In genomic region chr17:82718986-82719685, GRCh38 we compare ENCODE assay signal across 25 cellular contexts. TPM values are rescaled to one million over a fixed set of nuclear protein-coding genes. Genes with fewer than 3 reads are reported as not detected.
A peak's percentile ranks its signal among the peaks of the same experiment; 100 is the strongest.
DNase-seq lines count a peak whose midpoint lies in the region; ATAC-seq and TF ChIP-seq lines count a peak whose summit lies in the region.
"Had no signal": no experiment of that assay in that cellular context is flagged by ENCODE, and none has a peak within 500 bp of the region (broad histone marks: within the 10 kb centered on the region; RNA-seq: fewer than 3 reads in every experiment).

No MANE protein-coding gene starts in this region.

- no peak for TF ChIP-seq CTCF in CD8-positive, alpha-beta T cell (IDR thresholded peaks at IDR 0.05)
- no peak for TF ChIP-seq CTCF in endothelial cell (IDR thresholded peaks at IDR 0.05; ENCODE audit: unreplicated experiment)
- TF ChIP-seq CTCF in tibial nerve (IDR thresholded peaks at IDR 0.05), result no peak

- H3K4me3 ChIP-seq in CD8-positive, alpha-beta T cell (ENCODE audit: low read depth, low read length), result no peak overlapping the region
- no peak overlapping the region for H3K4me3 ChIP-seq in tibial nerve
- H3K4me3 ChIP-seq: GM23338, prostate gland, SK-N-MC, testis had no signal

- H3K27ac Mint-ChIP-seq in CD8-positive, alpha-beta T cell, result no peak overlapping the region
- no peak overlapping the region for H3K27ac Mint-ChIP-seq in endothelial cell (ENCODE audit: unreplicated experiment)
- H3K27ac Mint-ChIP-seq: activated B cell treated with CpG ODN at 0.5 μM for 24 hours; CD14-positive monocyte; dendritic cell treated with granulocyte-macrophage colony-stimulating factor and Interleukin-4, amounts not matched to agents 40 ng/mL and 50 ng/mL, for 4 days; GM23338; stimulated activated memory B cell treated with anti-CD40 and anti-IgM and Interleukin-4, amounts not matched to agents 10 μg/mL and 1 μg/mL and 100 μg/mL, for 72 hours had no signal

- H3K9me3 Mint-ChIP-seq in CD8-positive, alpha-beta T cell, result no peaks in the 10 kb centered on the region
- no peaks in the 10 kb centered on the region for H3K9me3 Mint-ChIP-seq in endothelial cell (ENCODE audit: unreplicated experiment)
- H3K9me3 Mint-ChIP-seq: activated B cell treated with CpG ODN at 0.5 μM for 24 hours; dendritic cell treated with granulocyte-macrophage colony-stimulating factor and Interleukin-4, amounts not matched to agents 40 ng/mL and 50 ng/mL, for 4 days; GM23338; stimulated activated memory B cell treated with anti-CD40 and anti-IgM and Interleukin-4, amounts not matched to agents 10 μg/mL and 1 μg/mL and 100 μg/mL, for 72 hours had no signal

- intact Hi-C loops in CD8-positive, alpha-beta T cell (cut with DNase I, micrococcal nuclease), result loop anchor here (5.0 kb wide), 2 partner anchors 72 to 742 kb away; partner anchors contain the start of genes ASPSCR1 (in 1 of the 2) and WDR45B (in 1 of the 2)

- no peak for ATAC-seq in CD8-positive, alpha-beta T cell
- no peak for ATAC-seq in HG03521 (IDR thresholded peaks at IDR 0.05; ENCODE audit: unreplicated experiment)
- ATAC-seq in GM21526 (IDR thresholded peaks at IDR 0.05; ENCODE audit: low FRiP score, unreplicated experiment), result no peak
- ATAC-seq: GM23338; left colon; stimulated activated memory B cell treated with anti-CD40 and anti-IgM and Interleukin-4, amounts not matched to agents 10 μg/mL and 1 μg/mL and 100 μg/mL, for 72 hours had no signal

- POLR2A ChIA-PET in CD8-positive, alpha-beta T cell (lab: Charles Lee), result no interaction called here

- H3K27ac ChIP-seq in CD8-positive, alpha-beta T cell (ENCODE audit: low read depth, low read length), result no peak overlapping the region
- H3K27ac ChIP-seq in tibial nerve, result no peak overlapping the region
- H3K27ac ChIP-seq: prostate gland, SK-N-MC, testis had no signal

- peak overlapping the region; percentile 39 for H3K4me3 Mint-ChIP-seq in CD8-positive, alpha-beta T cell
- peak overlapping the region; percentile 33 for H3K4me3 Mint-ChIP-seq in endothelial cell (ENCODE audit: unreplicated experiment)
- H3K4me3 Mint-ChIP-seq: activated B cell treated with CpG ODN at 0.5 μM for 24 hours; CD14-positive monocyte; dendritic cell treated with granulocyte-macrophage colony-stimulating factor and Interleukin-4, amounts not matched to agents 40 ng/mL and 50 ng/mL, for 4 days; GM23338; stimulated activated memory B cell treated with anti-CD40 and anti-IgM and Interleukin-4, amounts not matched to agents 10 μg/mL and 1 μg/mL and 100 μg/mL, for 72 hours had no signal

- WGBS in tibial nerve, 2 donors, result 93 to 95% methylated on average over 18 of the region's 18 CpGs

- peaks cover 22% of the 10 kb centered on the region for H3K4me1 Mint-ChIP-seq in CD8-positive, alpha-beta T cell (ENCODE audit: low read depth)
- H3K4me1 Mint-ChIP-seq in endothelial cell (ENCODE audit: unreplicated experiment), result peaks cover 11% of the 10 kb centered on the region

- no peak for TF ChIP-seq EP300 in tibial nerve (IDR thresholded peaks at IDR 0.05)

- no peaks in the 10 kb centered on the region for H3K27me3 ChIP-seq in CD8-positive, alpha-beta T cell (ENCODE audit: insufficient read depth, low read length)
- no peaks in the 10 kb centered on the region for H3K27me3 ChIP-seq in tibial nerve
- H3K27me3 ChIP-seq: testis had no signal

- peaks cover 15% of the 10 kb centered on the region for H3K36me3 ChIP-seq in CD8-positive, alpha-beta T cell (ENCODE audit: insufficient read depth, low read length)
- peaks cover 0 to 57% (median 2%) of the 10 kb centered on the region in 3 donors for H3K36me3 ChIP-seq in tibial nerve

- no peaks in the 10 kb centered on the region for H3K27me3 Mint-ChIP-seq in CD8-positive, alpha-beta T cell (ENCODE audit: low read depth)
- peaks cover 2% of the 10 kb centered on the region for H3K27me3 Mint-ChIP-seq in endothelial cell (ENCODE audit: unreplicated experiment)
- H3K27me3 Mint-ChIP-seq: activated B cell treated with CpG ODN at 0.5 μM for 24 hours; dendritic cell treated with granulocyte-macrophage colony-stimulating factor and Interleukin-4, amounts not matched to agents 40 ng/mL and 50 ng/mL, for 4 days; stimulated activated memory B cell treated with anti-CD40 and anti-IgM and Interleukin-4, amounts not matched to agents 10 μg/mL and 1 μg/mL and 100 μg/mL, for 72 hours had no signal

- peaks cover 54% of the 10 kb centered on the region for H3K36me3 Mint-ChIP-seq in CD8-positive, alpha-beta T cell
- H3K36me3 Mint-ChIP-seq in endothelial cell (ENCODE audit: low read depth, unreplicated experiment), result peaks cover 27% of the 10 kb centered on the region

- no peaks in the 10 kb centered on the region for H3K9me3 ChIP-seq in CD8-positive, alpha-beta T cell (ENCODE audit: low read length)
- no peaks in the 10 kb centered on the region for H3K9me3 ChIP-seq in tibial nerve
- H3K9me3 ChIP-seq: prostate gland, testis had no signal

- DNase-seq in NCI-H748 (lab: John Stamatoyannopoulos, UW; ENCODE audit: unreplicated experiment) (peak; percentile 71), NCI-H748 treated with DMSO at 0.1 percent for 48 hours (lab: John Stamatoyannopoulos, UW) (no peak), NCI-H2171 (lab: John Stamatoyannopoulos, UW) (peak; percentile 6), endothelial cell (ENCODE audit: low spot score) (no peak), tibial nerve (ENCODE audit: low spot score in 2 of 2) (no peak)
- DNase-seq in CD8-positive, alpha-beta T cell, result no peak
- DNase-seq: activated B cell treated with CpG ODN at 0.5 μM for 24 hours; activated effector memory CD4-positive, alpha-beta T cell treated with Interleukin-2 at 50 U/mL for 16 hours; DMS79 treated with DMSO at 0.1 percent for 48 hours; head of caudate nucleus; KG1; left colon; MV-4-11; NCI-H2227 treated with DMSO at 0.1 percent for 48 hours; stimulated activated CD4-positive, alpha-beta T cell treated with anti-CD3 and anti-CD28 coated beads, Interleukin-1b, Interleukin-23, amount 100 ng/mL, for 48 hours; testis had no signal

- CTCF ChIA-PET in CD8-positive, alpha-beta T cell (lab: Charles Lee), result no interaction called here

- no peak for TF ChIP-seq POLR2A in tibial nerve (IDR thresholded peaks at IDR 0.05)

- peaks cover 18% of the 10 kb centered on the region for H3K4me1 ChIP-seq in CD8-positive, alpha-beta T cell (ENCODE audit: insufficient read depth, low read length)
- peaks cover 0 to 25% (median 16%) of the 10 kb centered on the region in 4 donors for H3K4me1 ChIP-seq in tibial nerve

RNA-seq across cellular contexts. Expression of gene FN3KRP, which starts 2.6 kb away (rescaled TPM):
- 10 to 100 TPM; 29.3 to 30.9 TPM for total RNA-seq in CD8-positive, alpha-beta T cell
- total RNA-seq in endothelial cell (ENCODE audit: unreplicated experiment) (27.9 TPM), tibial nerve (10 to 100 TPM; 17.4 to 22.5 (median 21.0) TPM)

RNA-seq across cellular contexts. Expression of gene FN3K, which starts 16.3 kb away (rescaled TPM):
- 1 to 10 TPM; 3.1 to 3.4 TPM for total RNA-seq in CD8-positive, alpha-beta T cell
- 10.6 TPM for total RNA-seq in endothelial cell (ENCODE audit: unreplicated experiment)
- 10 to 100 TPM; 13.3 to 45.5 (median 18.7) TPM for total RNA-seq in tibial nerve
- total RNA-seq: RPMI7951 had no signal

RNA-seq across cellular contexts. Expression of gene RAB40B, which starts 20.6 kb away (rescaled TPM):
- total RNA-seq in CD8-positive, alpha-beta T cell, result 1 to 10 TPM; 1.1 to 1.2 TPM
- total RNA-seq in endothelial cell (ENCODE audit: unreplicated experiment) (6.7 TPM), tibial nerve (10 to 100 TPM; 27.3 to 39.0 (median 36.7) TPM)

RNA-seq across cellular contexts. Expression of gene TBCD, which starts 32.7 kb away (rescaled TPM):
- 10 to 100 TPM; 78.3 to 91.2 TPM for total RNA-seq in CD8-positive, alpha-beta T cell
- total RNA-seq in endothelial cell (ENCODE audit: unreplicated experiment) (207 TPM), tibial nerve (100 to 1,000 TPM in 1 of 4 donors, 10 to 100 TPM in 3; 42.6 to 115 (median 87.9) TPM)

Comparison
In these comparisons a context has a peak if more than half of its experiments do, and no peak if none do; other contexts are left out.
1. DNase-seq: peak in NCI-H748 (single experiment) and NCI-H2171 (single experiment); none in NCI-H748 treated with DMSO at 0.1 percent for 48 hours (single experiment), CD8-positive, alpha-beta T cell (0 of 7), endothelial cell (single experiment) and tibial nerve (0 of 2).